22 cellular contexts compared by ENCODE assay signal in genomic region chr2:45583989-45584388, GRCh38.
"Had no signal": no experiment of that assay in that cellular context is flagged by ENCODE, and none has a peak within 500 bp of the region (broad histone marks: within the 10 kb centered on the region; RNA-seq: fewer than 3 reads in every experiment).

No MANE protein-coding gene starts in this region.

- H3K4me3 ChIP-seq: adrenal gland, breast epithelium, coronary artery, gastroesophageal sphincter, heart left ventricle, tibial artery, vagina had no signal

- ATAC-seq: activated CD4-positive, alpha-beta T cell treated with anti-CD3 and anti-CD28 coated beads for 36 hours; activated naive CD4-positive, alpha-beta T cell treated with anti-CD3 and anti-CD28 coated beads, Interleukin-2, amount 50 U/mL, for 72 hours; gastroesophageal sphincter; heart left ventricle; left lobe of liver; stimulated activated naive CD8-positive, alpha-beta T cell treated with anti-CD3 and anti-CD28 coated beads, Interleukin-15, Interleukin-2, amounts not matched to agents 100 U/mL and 50 U/mL, for 24 hours had no signal

- H3K27ac ChIP-seq: adrenal gland, breast epithelium, coronary artery, gastroesophageal sphincter, tibial artery, vagina had no signal

- H3K36me3 ChIP-seq: adrenal gland, breast epithelium, vagina had no signal

- DNase-seq: activated CD4-positive, alpha-beta memory T cell treated with anti-CD3 and anti-CD28 coated beads for 36 hours; activated CD4-positive, alpha-beta T cell treated with anti-CD3 and anti-CD28 coated beads for 36 hours; activated gamma-delta T cell treated with Interleukin-2 at 50 U/mL for 16 hours; activated T-cell treated with anti-CD3 and anti-CD28 coated beads for 4 hours; adrenal gland; effector CD4-positive, alpha-beta T cell; heart left ventricle; kidney; nephron progenitor cell; occipital lobe; posterior cingulate gyrus; stimulated activated CD4-positive, alpha-beta T cell treated with anti-CD3 and anti-CD28 coated beads, Interleukin-2, amount 100 ng/mL, for 24 hours; stimulated activated naive CD8-positive, alpha-beta T cell treated with anti-CD3 and anti-CD28 coated beads, Interleukin-15, Interleukin-2, amounts not matched to agents 100 U/mL and 50 U/mL, for 24 hours; substantia nigra; T1000; tibial artery had no signal

- H3K4me1 ChIP-seq: breast epithelium, tibial artery, vagina had no signal

- H3K27me3 ChIP-seq: adrenal gland, breast epithelium, gastroesophageal sphincter, heart left ventricle, tibial artery, vagina had no signal

- H3K9me3 ChIP-seq: adrenal gland, breast epithelium, gastroesophageal sphincter, heart left ventricle, tibial artery, vagina had no signal
